9 cellular contexts compared by ENCODE assay signal in the genomic region with DNA sequence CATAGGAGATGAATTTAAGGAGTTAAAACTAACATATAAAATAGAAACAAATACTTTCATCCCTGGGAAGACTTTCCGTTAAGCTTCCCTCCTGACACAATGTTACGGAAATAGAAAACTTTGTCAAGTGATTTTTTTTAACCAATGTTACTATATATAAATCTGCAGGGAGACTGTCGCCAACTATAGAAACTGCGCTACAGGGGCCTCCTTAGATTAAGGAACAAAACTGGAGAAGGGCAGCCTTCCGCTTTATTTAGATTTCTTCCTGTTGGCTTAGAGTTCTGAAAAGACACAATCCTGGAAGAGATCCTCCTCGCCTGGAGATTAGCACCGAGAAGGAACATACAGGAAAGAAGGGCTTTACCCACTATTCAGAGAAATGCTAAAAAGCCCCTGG. TPM values are rescaled to one million over a fixed set of nuclear protein-coding genes. Genes with fewer than 3 reads are reported as not detected.
DNase-seq lines count a peak whose midpoint lies in the region; ATAC-seq, FAIRE-seq and TF ChIP-seq lines count a peak whose summit lies in the region.
"Had no signal": no experiment of that assay in that cellular context is flagged by ENCODE, and none has a peak within 500 bp of the region (broad histone marks: within the 10 kb centered on the region; RNA-seq: fewer than 3 reads in every experiment).

No MANE protein-coding gene starts in this region.

- no peak overlapping the region for H2AFZ ChIP-seq in K562 (ENCODE audit: low read depth, low read length)

- peaks cover 13 to 30% of the 10 kb centered on the region in 2 experiments; a peak in 4 of 5 replicates for H3K4me1 ChIP-seq in K562 (replicated peaks in 1 of 2; ENCODE audit: control insufficient read depth in 2 of 2, insufficient read depth in 2 of 2, low read length in 2 of 2)
- peaks cover 9 to 41% (median 34%) of the 10 kb centered on the region in 4 donors for H3K4me1 ChIP-seq in liver (ENCODE audit: control insufficient read depth in 4 of 4, insufficient read depth in 4 of 4, low read length in 3 of 4)
- H3K4me1 ChIP-seq in tibial nerve = peaks cover 0 to 65% (median 32%) of the 10 kb centered on the region in 4 donors

- TF ChIP-seq RAD21 in K562 (CRISPR knock-in tag; conservative IDR thresholded peaks at IDR 0.05 in 1 of 2, IDR thresholded peaks at IDR 0.05 in 1 of 2) (no peak), liver (IDR thresholded peaks at IDR 0.05) (no peak)

- peaks cover 1% of the 10 kb centered on the region for H3K27me3 Mint-ChIP-seq in activated CD4-positive, alpha-beta T cell treated with anti-CD3 and anti-CD28 coated beads, Interleukin-2, amount 10 ng/mL, durations not matched to agents 7 days and 5 days
- H3K27me3 Mint-ChIP-seq: T-helper 17 cell had no signal

- TF ChIP-seq EP300 in K562 (IDR thresholded peaks at IDR 0.05; ENCODE audit: low read length) (no peak), tibial nerve (IDR thresholded peaks at IDR 0.05) (no peak)

- DNase-seq in activated CD4-positive, alpha-beta T cell treated with anti-CD3 and anti-CD28 coated beads, Interleukin-2, amount 10 ng/mL, durations not matched to agents 7 days and 5 days = no peak
- DNase-seq in activated CD4-positive, alpha-beta T cell treated with anti-CD3 and anti-CD28 coated beads, Interleukin-2, amount 50 U/mL, for 48 hours = no peak
- no peak for DNase-seq in K562 (ENCODE audit: extremely low read depth in 1 of 4, low spot score in 3 of 4)
- no peak for DNase-seq in tibial nerve (ENCODE audit: low spot score in 2 of 2)
- DNase-seq in activated CD8-positive, alpha-beta memory T cell treated with anti-CD3 and anti-CD28 coated beads for 24 hours = no peak

- peaks cover 3% of the 10 kb centered on the region for H3K36me3 Mint-ChIP-seq in activated CD4-positive, alpha-beta T cell treated with anti-CD3 and anti-CD28 coated beads, Interleukin-2, amount 10 ng/mL, durations not matched to agents 7 days and 5 days (ENCODE audit: low read depth)

- TF ChIP-seq POLR2A in K562 (conservative IDR thresholded peaks at IDR 0.05) (no peak), tibial nerve (IDR thresholded peaks at IDR 0.05) (no peak)

- WGBS in K562 (ENCODE audit: insufficient coverage, low coverage, missing lambda C conversion rate) = 63% methylated on average over 7 of the region's 7 CpGs
- 65% methylated on average over 7 of the region's 7 CpGs for WGBS in liver
- WGBS in tibial nerve, 2 donors = 34 to 38% methylated on average over 7 of the region's 7 CpGs

- no peaks in the 10 kb centered on the region for H3K9me1 ChIP-seq in K562 (ENCODE audit: control insufficient read depth, insufficient read depth, low read length)

- peak overlapping the region; percentile 14 for H3K4me3 Mint-ChIP-seq in activated CD4-positive, alpha-beta T cell treated with anti-CD3 and anti-CD28 coated beads, Interleukin-2, amount 10 ng/mL, durations not matched to agents 7 days and 5 days
- H3K4me3 Mint-ChIP-seq: T-helper 17 cell had no signal

- H3K4me2 ChIP-seq in K562 (ENCODE audit: insufficient read depth, low read length) = peak overlapping the region; percentile 97; the same call in 1 of the 2 replicates

- CTCF ChIA-PET in activated CD4-positive, alpha-beta T cell treated with anti-CD3 and anti-CD28 coated beads, Interleukin-2, amount 10 ng/mL, durations not matched to agents 7 days and 5 days (lab: Charles Lee) = interaction anchor here (1.2 kb wide), 1 partner anchor 7 kb away, joined by 4 read pairs; no protein-coding TSS in a partner anchor
- CTCF ChIA-PET in K562 (lab: Yijun Ruan, JAX; ENCODE audit: low intra/inter-chr PET ratio) = no interaction called here

- TF ChIP-seq CTCF in K562 (IDR thresholded peaks at IDR 0.05 in 2 of 3, conservative IDR thresholded peaks at IDR 0.05 in 1 of 3; ENCODE audit: insufficient read depth in 2 of 3, low read depth in 1 of 3, low read length in 3 of 3) (no peak), liver (IDR thresholded peaks at IDR 0.05; ENCODE audit: low read depth, low read length, missing input control) (no peak), tibial nerve (IDR thresholded peaks at IDR 0.05) (no peak)

- no peaks in the 10 kb centered on the region for H3K27me3 ChIP-seq in K562 (ENCODE audit: control insufficient read depth in 2 of 2, insufficient read depth in 2 of 2, low read length in 2 of 2)
- no peaks in the 10 kb centered on the region for H3K27me3 ChIP-seq in liver (ENCODE audit: control insufficient read depth in 4 of 4, insufficient read depth in 4 of 4, low read length in 3 of 4)
- no peaks in the 10 kb centered on the region for H3K27me3 ChIP-seq in tibial nerve

- H3K36me3 ChIP-seq in K562 (ENCODE audit: control insufficient read depth, insufficient read depth, low read length) (no peaks in the 10 kb centered on the region; the same call in 2 of the 3 replicates), liver (ENCODE audit: control insufficient read depth in 4 of 4, insufficient read depth in 3 of 4, low read depth in 1 of 4, low read length in 3 of 4) (no peaks in the 10 kb centered on the region), tibial nerve (no peaks in the 10 kb centered on the region)

- no peaks in the 10 kb centered on the region for H3K9me3 Mint-ChIP-seq in activated CD4-positive, alpha-beta T cell treated with anti-CD3 and anti-CD28 coated beads, Interleukin-2, amount 10 ng/mL, durations not matched to agents 7 days and 5 days

- no peaks in the 10 kb centered on the region for H4K20me1 ChIP-seq in K562 (replicated peaks; ENCODE audit: control insufficient read depth, insufficient read depth, low read length)

- H3K79me2 ChIP-seq in K562 (ENCODE audit: control insufficient read depth, insufficient read depth, low read length) = peaks cover 26% of the 10 kb centered on the region; the same call in 2 of the 3 replicates

- H3K27ac Mint-ChIP-seq in activated CD4-positive, alpha-beta T cell treated with anti-CD3 and anti-CD28 coated beads, Interleukin-2, amount 10 ng/mL, durations not matched to agents 7 days and 5 days = no peak overlapping the region
- H3K27ac Mint-ChIP-seq: T-helper 17 cell had no signal

- peaks cover 25% of the 10 kb centered on the region for H3K4me1 Mint-ChIP-seq in activated CD4-positive, alpha-beta T cell treated with anti-CD3 and anti-CD28 coated beads, Interleukin-2, amount 10 ng/mL, durations not matched to agents 7 days and 5 days

- intact Hi-C loops in K562 (cut with micrococcal nuclease) = no loop called here

- H3K27ac ChIP-seq in K562 (ENCODE audit: extremely low read depth, low read depth, low read length) = no peak overlapping the region
- H3K27ac ChIP-seq in liver (ENCODE audit: low read depth in 1 of 2, low read length in 2 of 2) = peak overlapping the region; percentile 88 to 89
- H3K27ac ChIP-seq in tibial nerve = peak overlapping the region in 3 of 4 donors; percentile 90 to 94 (median 92)

- H3K9me3 ChIP-seq in K562 (replicated peaks; ENCODE audit: control insufficient read depth, insufficient read depth, low read depth, low read length) (no peaks in the 10 kb centered on the region), liver (ENCODE audit: control insufficient read depth in 4 of 4, low read length in 3 of 4) (no peaks in the 10 kb centered on the region), tibial nerve (no peaks in the 10 kb centered on the region)

- in situ Hi-C loops in K562 (cut with MboI) = no loop called here

- POLR2A ChIA-PET in activated CD4-positive, alpha-beta T cell treated with anti-CD3 and anti-CD28 coated beads, Interleukin-2, amount 10 ng/mL, durations not matched to agents 7 days and 5 days (lab: Charles Lee) = no interaction called here
- POLR2A ChIA-PET in K562 (lab: Yijun Ruan, JAX) = interaction anchor here (0.6 to 1.4 kb wide), 4 partner anchors 9 to 65 kb away, joined by 3 to 7 read pairs (median 4); no protein-coding TSS in a partner anchor

- H3K4me3 ChIP-seq in K562 = peak overlapping the region; percentile 74; the same call in 1 of the 2 replicates
- H3K4me3 ChIP-seq in liver (ENCODE audit: low read depth in 1 of 3, low read length in 3 of 3) = peak overlapping the region in 1 of 3 donors; percentile 71
- peak overlapping the region; percentile 69 to 85 (median 79) for H3K4me3 ChIP-seq in tibial nerve

- no TSS peak for BruUV-seq in K562 (replicated peaks; lab: Mats Ljungman, UMichigan)

- FAIRE-seq in K562 (lab: Jason Lieb, UNC) = no peak

- ATAC-seq in K562 (no peak), GM21526 (IDR thresholded peaks at IDR 0.05; ENCODE audit: low FRiP score, unreplicated experiment) (no peak), HG03139 (IDR thresholded peaks at IDR 0.05; ENCODE audit: unreplicated experiment) (no peak)
- ATAC-seq: T-helper 17 cell had no signal

- no peak overlapping the region for H3K9ac ChIP-seq in K562 (ENCODE audit: insufficient read depth in 1 of 2, low read depth in 2 of 2, low read length in 2 of 2)
- peak overlapping the region in 1 of 2 donors; percentile 51 for H3K9ac ChIP-seq in liver (ENCODE audit: low read depth in 1 of 2, low read length in 2 of 2)

TF ChIP-seq in liver, 16 proteins besides CTCF, POLR2A, EP300 and RAD21 (continues in another document):
- TF ChIP-seq HNF4G (IDR thresholded peaks at IDR 0.05) (no peak), HNF4A (conservative IDR thresholded peaks at IDR 0.05) (no peak), TAF1 (conservative IDR thresholded peaks at IDR 0.05) (no peak), FOXA1 (IDR thresholded peaks at IDR 0.05) (no peak)

RNA-seq across cellular contexts. Expression of gene MGST3, which starts 1.5 kb away (rescaled TPM):
- total RNA-seq in activated CD4-positive, alpha-beta T cell treated with anti-CD3 and anti-CD28 coated beads, Interleukin-2, amount 10 ng/mL, durations not matched to agents 7 days and 5 days = 10 to 100 TPM; 61.6 to 65.4 TPM
- 35.8 and 55.6 TPM in 2 replicates for total RNA-seq in K562 (2011; cell fraction: chromatin; rRNA removed; ENCODE audit: low replicate concordance)
- total RNA-seq in K562 (2011; cell fraction: nucleolus; rRNA removed) = 29.2 and 42.6 TPM in 2 replicates
- total RNA-seq in K562 (2011; cell fraction: nucleoplasm; rRNA removed) = 66.3 and 86.9 TPM in 2 replicates
- 69.9 and 70.7 TPM in 2 replicates for total RNA-seq in K562 (2014; rRNA removed)
- 92.8 and 95.1 TPM in 2 replicates for total RNA-seq in K562 (2014; rRNA removed; fragmentation: Illumina TruSeq; extraction: Trizol)
- total RNA-seq in K562 (2015; rRNA removed; fragmentation: Illumina TruSeq; extraction: Trizol) = 99.5 and 105 TPM in 2 replicates
- 77.0 and 82.0 TPM in 2 replicates for total RNA-seq in K562 (2021)
- 109 and 112 TPM in 2 replicates for polyA plus RNA-seq in K562 (2011; rRNA removed)
- polyA plus RNA-seq in K562 (2011; cell fraction: cytosol; rRNA removed) = 137 and 139 TPM in 2 replicates
- 105 and 159 TPM in 2 replicates for polyA plus RNA-seq in K562 (2011; cell fraction: nucleus; rRNA removed)
- 151 and 161 TPM in 2 replicates for polyA plus RNA-seq in K562 (2012)
- 82.0 and 98.7 TPM in 2 replicates for polyA plus RNA-seq in K562 (2014; fragmentation: Illumina TruSeq; extraction: Trizol)
- polyA plus RNA-seq in K562 (2014; fragmentation: Nextera tagmentation; extraction: Ambion mirVana) = 100 to 1,000 TPM; 255 to 287 TPM
- polyA plus RNA-seq in K562 (2014; rRNA removed) = 121 and 157 TPM in 2 replicates
- polyA minus RNA-seq in K562 (2011; rRNA and poly(A)+ RNA removed) = 30.3 and 34.9 TPM in 2 replicates
- polyA minus RNA-seq in K562 (2011; cell fraction: cytosol; rRNA and poly(A)+ RNA removed) = 20.8 and 22.8 TPM in 2 replicates
- polyA minus RNA-seq in K562 (2011; cell fraction: nucleus; rRNA and poly(A)+ RNA removed) = 12.7 and 27.3 TPM in 2 replicates
- total RNA-seq in liver = 100 to 1,000 TPM in 1 of 2 donors, 10 to 100 TPM in 1; 68.7 to 307 TPM
- 100 to 1,000 TPM; 177 to 185 TPM for polyA plus RNA-seq in liver
- total RNA-seq in tibial nerve = 100 to 1,000 TPM; 106 to 175 (median 157) TPM
